ENCODE assay signal across 9 cellular contexts in genomic region chr2:190849774-190850173, GRCh38. TPM values are rescaled to one million over a fixed set of nuclear protein-coding genes. Genes with fewer than 3 reads are reported as not detected.
DNase-seq lines count a peak whose midpoint lies in the region; ATAC-seq and TF ChIP-seq lines count a peak whose summit lies in the region.
"Had no signal": no experiment of that assay in that cellular context is flagged by ENCODE, and none has a peak within 500 bp of the region (broad histone marks: within the 10 kb centered on the region; RNA-seq: fewer than 3 reads in every experiment).

No MANE protein-coding gene starts in this region.

- ATAC-seq in GM19328 (IDR thresholded peaks at IDR 0.05; ENCODE audit: unreplicated experiment) (no peak), HG02970 (IDR thresholded peaks at IDR 0.05; ENCODE audit: low FRiP score, unreplicated experiment) (no peak)
- ATAC-seq: stimulated activated memory B cell treated with anti-CD40 and anti-IgM and Interleukin-4, amounts not matched to agents 10 μg/mL and 1 μg/mL and 100 μg/mL, for 72 hours had no signal

- no peak overlapping the region for H3K4me3 ChIP-seq in brain microvascular endothelial cell (ENCODE audit: low read depth, low read length)

- in situ Hi-C loops in brain microvascular endothelial cell (cut with HindIII; ENCODE audit: low pct_ligation_motif_present, low sequenced_read_pairs): no loop called here

- no peaks in the 10 kb centered on the region for H3K36me3 ChIP-seq in brain microvascular endothelial cell (replicated peaks)

- H3K27ac ChIP-seq in brain microvascular endothelial cell: no peak overlapping the region

- DNase-seq in AG20443 (ENCODE audit: low spot score): peak; percentile 80
- peak; percentile 80 for DNase-seq in LHCN-M2 (ENCODE audit: low read depth)
- DNase-seq in brain microvascular endothelial cell: peak; percentile 68
- DNase-seq in iris pigment epithelial cell (ENCODE audit: low read depth): peak; percentile 81
- no peak for DNase-seq in COLO829 (ENCODE audit: low spot score)
- no peak for DNase-seq in NCI-H1436 (lab: John Stamatoyannopoulos, UW)

- no peak for TF ChIP-seq CTCF in brain microvascular endothelial cell (IDR thresholded peaks at IDR 0.05; ENCODE audit: low read depth, low read length, missing control alignments)

- H3K27me3 ChIP-seq in brain microvascular endothelial cell (replicated peaks): no peaks in the 10 kb centered on the region

RNA-seq across cellular contexts. Expression of gene GLS, which starts 30.8 kb away (rescaled TPM):
- total RNA-seq in LHCN-M2 (2014; rRNA removed): 139 and 145 TPM in 2 replicates
- polyA plus RNA-seq in LHCN-M2 (2012): 94.9 TPM

Comparison
In these comparisons a context has a peak if more than half of its experiments do, and no peak if none do; other contexts are left out.
1. DNase-seq: peak in AG20443 (single experiment), LHCN-M2 (single experiment), brain microvascular endothelial cell (single experiment) and iris pigment epithelial cell (single experiment); none in COLO829 (single experiment) and NCI-H1436 (single experiment).